ENCODE assay signal across 8 cellular contexts in the genomic region with DNA sequence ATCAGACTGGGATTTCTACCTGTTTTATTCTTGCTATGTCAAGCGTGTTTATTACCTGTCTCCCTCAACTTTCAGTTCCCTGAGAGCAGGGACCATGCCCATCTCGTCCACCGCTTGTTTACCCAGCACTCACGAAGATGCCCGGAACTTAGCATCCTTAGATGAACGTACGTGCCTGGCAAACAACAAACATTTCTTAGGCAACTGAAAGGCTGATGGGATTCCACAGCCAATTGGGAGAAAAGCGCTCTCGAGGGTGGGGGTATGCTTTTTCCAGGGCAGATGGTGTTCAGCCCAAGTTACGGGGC. TPM values are rescaled to one million over a fixed set of nuclear protein-coding genes. Genes with fewer than 3 reads are reported as not detected.
A peak's percentile ranks its signal among the peaks of the same experiment; 100 is the strongest.
DNase-seq lines count a peak whose midpoint lies in the region; ATAC-seq and TF ChIP-seq lines count a peak whose summit lies in the region.

No MANE protein-coding gene starts in this region.

- in situ Hi-C loops in astrocyte of the spinal cord (cut with HindIII; ENCODE audit: low sequenced_read_pairs) = no loop called here

- peak overlapping the region; percentile 92 for H3K4me3 ChIP-seq in cardiac muscle cell
- H3K4me3 ChIP-seq in astrocyte of the spinal cord (ENCODE audit: low read depth, low read length) = peak overlapping the region; percentile 89
- H3K4me3 ChIP-seq in urinary bladder (ENCODE audit: low read depth, low read length) = peak overlapping the region; percentile 92

- H3K27ac ChIP-seq in cardiac muscle cell (no peak overlapping the region), urinary bladder (ENCODE audit: low read depth) (no peak overlapping the region)

- no peaks in the 10 kb centered on the region for H3K9me3 Mint-ChIP-seq in memory B cell

- DNase-seq in cardiac muscle cell (ENCODE audit: low read depth in 1 of 2, low spot score in 1 of 2) = peak in 1 of 2 donors; percentile 52
- no peak for DNase-seq in left ventricle myocardium superior
- no peak for DNase-seq in astrocyte of the spinal cord (ENCODE audit: low read depth, low spot score)
- no peak for DNase-seq in memory B cell (ENCODE audit: low spot score in 2 of 2)
- DNase-seq in NCI-H774 (lab: John Stamatoyannopoulos, UW) = no peak
- DNase-seq in globus pallidus (ENCODE audit: low spot score) = no peak

- H3K4me1 Mint-ChIP-seq in memory B cell = peaks cover 29% of the 10 kb centered on the region

- H3K27me3 ChIP-seq in cardiac muscle cell = no peaks in the 10 kb centered on the region

- no peak for ATAC-seq in left ventricle myocardium superior
- ATAC-seq in memory B cell (ENCODE audit: low read depth) = no peak
- no peak for ATAC-seq in GM21737 (IDR thresholded peaks at IDR 0.05; ENCODE audit: unreplicated experiment)

- no peaks in the 10 kb centered on the region for H3K27me3 Mint-ChIP-seq in memory B cell

- peak overlapping the region; percentile 99 for H3K4me3 Mint-ChIP-seq in memory B cell

- no peaks in the 10 kb centered on the region for H3K9me3 ChIP-seq in cardiac muscle cell (ENCODE audit: low read depth)

- H3K36me3 Mint-ChIP-seq in memory B cell = peaks cover 8% of the 10 kb centered on the region

- peaks cover 12% of the 10 kb centered on the region for H3K4me1 ChIP-seq in cardiac muscle cell (ENCODE audit: low read depth)
- H3K4me1 ChIP-seq in urinary bladder (ENCODE audit: insufficient read depth) = no peaks in the 10 kb centered on the region

- peak overlapping the region; percentile 95 for H3K27ac Mint-ChIP-seq in memory B cell

- intact Hi-C loops in left ventricle myocardium superior (cut with micrococcal nuclease) = no loop called here

- H3K36me3 ChIP-seq in cardiac muscle cell = peaks cover 8% of the 10 kb centered on the region
- no peaks in the 10 kb centered on the region for H3K36me3 ChIP-seq in urinary bladder (ENCODE audit: insufficient read depth)

- TF ChIP-seq CTCF in cardiac muscle cell (IDR thresholded peaks at IDR 0.05; ENCODE audit: low read depth, low read length) = no peak
- no peak for TF ChIP-seq CTCF in astrocyte of the spinal cord (IDR thresholded peaks at IDR 0.05; ENCODE audit: low read depth, low read length)

- WGBS in urinary bladder = 9% methylated on average over 10 of the region's 10 CpGs

RNA-seq across cellular contexts. Expression of a gene that starts 0.4 kb away (rescaled TPM):
- total RNA-seq in cardiac muscle cell (37.0 and 45.5 TPM in 2 replicates), left ventricle myocardium superior (12.1 TPM), urinary bladder (25.2 TPM)
- polyA plus RNA-seq in cardiac muscle cell (26.9 and 31.7 TPM in 2 replicates), urinary bladder (23.0 TPM)

RNA-seq across cellular contexts. Expression of a gene that starts 4.9 kb away (rescaled TPM):
- total RNA-seq in cardiac muscle cell (34.3 and 38.1 TPM in 2 replicates), left ventricle myocardium superior (27.6 TPM), urinary bladder (14.1 TPM)
- polyA plus RNA-seq in cardiac muscle cell (32.7 and 32.9 TPM in 2 replicates), urinary bladder (29.6 TPM)

RNA-seq across cellular contexts. Expression of a gene that starts 16.6 kb away (rescaled TPM):
- total RNA-seq in cardiac muscle cell (180 and 191 TPM in 2 replicates), left ventricle myocardium superior (132 TPM), urinary bladder (33.2 TPM)
- polyA plus RNA-seq in cardiac muscle cell (237 and 238 TPM in 2 replicates), urinary bladder (47.8 TPM)

RNA-seq across cellular contexts. Expression of a gene that starts 21.6 kb away (rescaled TPM):
- total RNA-seq in cardiac muscle cell = not detected in 2 replicates
- polyA plus RNA-seq in cardiac muscle cell = not detected in 2 replicates
- not detected for total RNA-seq in left ventricle myocardium superior
- total RNA-seq in urinary bladder = not detected
- not detected for polyA plus RNA-seq in urinary bladder

RNA-seq across cellular contexts. Expression of a gene that starts 44.9 kb away (rescaled TPM):
- total RNA-seq in cardiac muscle cell (1.0 and 1.4 TPM in 2 replicates), left ventricle myocardium superior (46.1 TPM), urinary bladder (not detected)
- polyA plus RNA-seq in cardiac muscle cell (0.57 TPM in 1 of 2 replicates, not detected in the other), urinary bladder (not detected)
